ENCODE assay signal across 8 cellular contexts in genomic region chr5:43007246-43007910, GRCh38. TPM values are rescaled to one million over a fixed set of nuclear protein-coding genes. Genes with fewer than 3 reads are reported as not detected.
DNase-seq lines count a peak whose midpoint lies in the region; ATAC-seq and FAIRE-seq lines count a peak whose summit lies in the region.

No MANE protein-coding gene starts in this region.

- FAIRE-seq in GM19239 (lab: Jason Lieb, UNC) = peak; percentile 73

- intact Hi-C loops in activated CD4-positive, alpha-beta memory T cell treated with anti-CD3 and anti-CD28 coated beads for 36 hours (cut with micrococcal nuclease) = loop anchor here (5.0 kb wide), 1 partner anchor 305 kb away; the partner anchor contains the start of gene HMGCS1

- ATAC-seq in HG03575 (IDR thresholded peaks at IDR 0.05; ENCODE audit: extremely low read depth, insufficient number of reproducible peaks, low FRiP score, unreplicated experiment) = peak; percentile 16
- ATAC-seq in memory B cell (ENCODE audit: low read depth) = peak; percentile 29

- no peaks in the 10 kb centered on the region for H3K36me3 Mint-ChIP-seq in activated CD4-positive, alpha-beta memory T cell treated with anti-CD3 and anti-CD28 coated beads for 36 hours
- H3K36me3 Mint-ChIP-seq in memory B cell = no peaks in the 10 kb centered on the region

- no peaks in the 10 kb centered on the region for H3K9me3 Mint-ChIP-seq in activated CD4-positive, alpha-beta memory T cell treated with anti-CD3 and anti-CD28 coated beads for 36 hours
- no peaks in the 10 kb centered on the region for H3K9me3 Mint-ChIP-seq in memory B cell

- peak; percentile 67 for DNase-seq in ACHN
- no peak for DNase-seq in GM19239 (ENCODE audit: insufficient read length, low spot score)
- DNase-seq in NCI-H82 (lab: John Stamatoyannopoulos, UW) = peak; percentile 79
- DNase-seq in activated CD4-positive, alpha-beta memory T cell treated with anti-CD3 and anti-CD28 coated beads for 36 hours = peak; percentile 84
- DNase-seq in effector CD8-positive, alpha-beta T cell (lab: John Stamatoyannopoulos, UW) = peak; percentile 70
- peak in 1 of 2 donors; percentile 76 for DNase-seq in memory B cell (ENCODE audit: low spot score in 2 of 2)
- DNase-seq in stimulated activated CD8-positive, alpha-beta memory T cell treated with anti-CD3 and anti-CD28 coated beads, Interleukin-12 subunit alpha, Interleukin-12 subunit beta, amount 100 ng/mL, for 1 hour (ENCODE audit: low read depth) = peak; percentile 64

- POLR2A ChIA-PET in activated CD4-positive, alpha-beta memory T cell treated with anti-CD3 and anti-CD28 coated beads for 36 hours (lab: Charles Lee) = interaction anchor here (0.6 to 4.1 kb wide), 12 partner anchors 8 to 307 kb away, joined by 3 to 83 read pairs (median 9); no protein-coding TSS in a partner anchor

- peak overlapping the region; percentile 88 for H3K27ac Mint-ChIP-seq in activated CD4-positive, alpha-beta memory T cell treated with anti-CD3 and anti-CD28 coated beads for 36 hours
- peak overlapping the region; percentile 96 for H3K27ac Mint-ChIP-seq in memory B cell

- in situ Hi-C loops in ACHN (cut with HindIII; ENCODE audit: low pct_ligation_motif_present, low pct_unique_long_range_greater_than_20kb, low sequenced_read_pairs) = no loop called here

- CTCF ChIA-PET in activated CD4-positive, alpha-beta memory T cell treated with anti-CD3 and anti-CD28 coated beads for 36 hours (lab: Charles Lee) = interaction anchor here (0.9 to 5.3 kb wide), 12 partner anchors 8 to 240 kb away, joined by 3 to 68 read pairs (median 9); no protein-coding TSS in a partner anchor

- H3K4me3 Mint-ChIP-seq in activated CD4-positive, alpha-beta memory T cell treated with anti-CD3 and anti-CD28 coated beads for 36 hours = peak overlapping the region; percentile 81
- peak overlapping the region; percentile 93 for H3K4me3 Mint-ChIP-seq in memory B cell

- H3K4me1 Mint-ChIP-seq in activated CD4-positive, alpha-beta memory T cell treated with anti-CD3 and anti-CD28 coated beads for 36 hours (ENCODE audit: low read depth) = peaks cover 26% of the 10 kb centered on the region
- peaks cover 13% of the 10 kb centered on the region for H3K4me1 Mint-ChIP-seq in memory B cell

- no peaks in the 10 kb centered on the region for H3K27me3 Mint-ChIP-seq in activated CD4-positive, alpha-beta memory T cell treated with anti-CD3 and anti-CD28 coated beads for 36 hours
- H3K27me3 Mint-ChIP-seq in memory B cell = no peaks in the 10 kb centered on the region

RNA-seq across cellular contexts. Expression of gene ANXA2R, which starts 32.7 kb away (rescaled TPM):
- 1 to 10 TPM; 2.8 to 3.8 TPM for total RNA-seq in activated CD4-positive, alpha-beta memory T cell treated with anti-CD3 and anti-CD28 coated beads for 36 hours
